ENCODE assay signal across 16 cellular contexts in the genomic region with DNA sequence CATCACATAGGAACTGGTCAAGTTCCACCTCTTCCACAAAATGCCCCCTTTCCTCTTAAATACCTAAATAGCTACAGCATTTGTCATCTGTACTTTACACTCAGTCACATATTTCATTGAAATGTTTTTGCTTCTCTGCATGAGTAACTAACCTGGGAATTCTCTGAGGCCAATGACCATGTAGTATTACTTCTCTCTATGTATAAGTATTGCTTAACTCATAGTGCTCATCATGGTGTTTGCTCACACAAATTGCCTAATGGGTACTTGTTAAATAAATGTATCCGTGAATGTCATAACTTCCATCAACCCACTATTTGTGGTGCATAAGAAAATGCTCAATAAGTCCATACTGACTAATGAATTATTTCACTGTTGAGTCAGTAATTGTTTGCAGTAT.
DNase-seq lines count a peak whose midpoint lies in the region; ATAC-seq and TF ChIP-seq lines count a peak whose summit lies in the region.
"Had no signal": no experiment of that assay in that cellular context is flagged by ENCODE, and none has a peak within 500 bp of the region (broad histone marks: within the 10 kb centered on the region; RNA-seq: fewer than 3 reads in every experiment).

No MANE protein-coding gene starts in this region.

- H3K27me3 ChIP-seq in lung (ENCODE audit: control insufficient read depth, insufficient read depth) = no peaks in the 10 kb centered on the region
- H3K27me3 ChIP-seq: stomach had no signal

- H3K36me3 ChIP-seq in lung (ENCODE audit: control insufficient read depth in 2 of 2, insufficient read depth in 2 of 2, low read length in 2 of 2) = no peaks in the 10 kb centered on the region
- H3K36me3 ChIP-seq: stomach had no signal

- no peak overlapping the region for H3K27ac Mint-ChIP-seq in activated T-helper 2 cell treated with anti-CD3 and anti-CD28 coated beads, Interferon-gamma antibody, Interleukin-2, Interleukin-4, amounts not matched to agents 10 μg/mL and 5 μg/mL and 100 μg/mL, durations not matched to agents 14 hours and 24 hours and 36 hours
- no peak overlapping the region for H3K27ac Mint-ChIP-seq in HFFc6
- H3K27ac Mint-ChIP-seq: activated CD4-positive, alpha-beta T cell treated with anti-CD3 and anti-CD28 coated beads for 36 hours; activated T-cell treated with anti-CD3 and anti-CD28 coated beads, Interleukin-2, amount 50 U/mL, for 24 hours; CD4-positive, alpha-beta memory T cell had no signal

- H3K4me1 Mint-ChIP-seq in activated T-helper 2 cell treated with anti-CD3 and anti-CD28 coated beads, Interferon-gamma antibody, Interleukin-2, Interleukin-4, amounts not matched to agents 10 μg/mL and 5 μg/mL and 100 μg/mL, durations not matched to agents 14 hours and 24 hours and 36 hours (ENCODE audit: low read depth) = no peaks in the 10 kb centered on the region
- H3K4me1 Mint-ChIP-seq in HFFc6 (ENCODE audit: low read depth) = no peaks in the 10 kb centered on the region
- H3K4me1 Mint-ChIP-seq: activated CD4-positive, alpha-beta T cell treated with anti-CD3 and anti-CD28 coated beads for 36 hours; CD4-positive, alpha-beta memory T cell had no signal

- TF ChIP-seq CTCF in lung (IDR thresholded peaks at IDR 0.05; ENCODE audit: control extremely low read depth, extremely low read depth) (no peak), HFFc6 (IDR thresholded peaks at IDR 0.05) (no peak)

- intact Hi-C loops in activated T-helper 2 cell treated with anti-CD3 and anti-CD28 coated beads, Interferon-gamma antibody, Interleukin-2, Interleukin-4, amounts not matched to agents 10 μg/mL and 5 μg/mL and 100 μg/mL, durations not matched to agents 14 hours and 24 hours and 36 hours (cut with micrococcal nuclease) = no loop called here

- H3K36me3 Mint-ChIP-seq in activated T-helper 2 cell treated with anti-CD3 and anti-CD28 coated beads, Interferon-gamma antibody, Interleukin-2, Interleukin-4, amounts not matched to agents 10 μg/mL and 5 μg/mL and 100 μg/mL, durations not matched to agents 14 hours and 24 hours and 36 hours (ENCODE audit: low read depth) = no peaks in the 10 kb centered on the region
- H3K36me3 Mint-ChIP-seq in HFFc6 (ENCODE audit: low read depth) = no peaks in the 10 kb centered on the region
- H3K36me3 Mint-ChIP-seq: CD4-positive, alpha-beta memory T cell had no signal

- no peak overlapping the region for H3K4me3 Mint-ChIP-seq in activated T-helper 2 cell treated with anti-CD3 and anti-CD28 coated beads, Interferon-gamma antibody, Interleukin-2, Interleukin-4, amounts not matched to agents 10 μg/mL and 5 μg/mL and 100 μg/mL, durations not matched to agents 14 hours and 24 hours and 36 hours (ENCODE audit: low read depth)
- no peak overlapping the region for H3K4me3 Mint-ChIP-seq in HFFc6
- H3K4me3 Mint-ChIP-seq: activated CD4-positive, alpha-beta T cell treated with anti-CD3 and anti-CD28 coated beads for 36 hours; activated T-cell treated with anti-CD3 and anti-CD28 coated beads, Interleukin-2, amount 50 U/mL, for 24 hours; CD4-positive, alpha-beta memory T cell had no signal

- WGBS in lung, 2 donors = 59 to 92% methylated on average over 1 of the region's 1 CpG

- H3K27me3 Mint-ChIP-seq in activated T-helper 2 cell treated with anti-CD3 and anti-CD28 coated beads, Interferon-gamma antibody, Interleukin-2, Interleukin-4, amounts not matched to agents 10 μg/mL and 5 μg/mL and 100 μg/mL, durations not matched to agents 14 hours and 24 hours and 36 hours (ENCODE audit: low read depth) = no peaks in the 10 kb centered on the region
- H3K27me3 Mint-ChIP-seq in HFFc6 (ENCODE audit: insufficient read depth) = no peaks in the 10 kb centered on the region; the same call in 1 of the 2 replicates

- peak; percentile 33 for DNase-seq in AG20443 (ENCODE audit: low spot score)
- DNase-seq in NCI-H460 (ENCODE audit: extremely low read depth, low read depth) = peak; percentile 13
- peak; percentile 95 for DNase-seq in epithelial cell of prostate (ENCODE audit: low read depth, low spot score)
- DNase-seq in lung (ENCODE audit: low spot score) = no peak
- no peak for DNase-seq in activated T-helper 2 cell treated with anti-CD3 and anti-CD28 coated beads, Interferon-gamma antibody, Interleukin-2, Interleukin-4, amounts not matched to agents 10 μg/mL and 5 μg/mL and 100 μg/mL, durations not matched to agents 14 hours and 24 hours and 36 hours (ENCODE audit: low spot score)
- no peak for DNase-seq in HFFc6
- DNase-seq: activated CD4-positive, alpha-beta T cell treated with anti-CD3 and anti-CD28 coated beads for 36 hours; activated T-cell treated with anti-CD3 and anti-CD28 coated beads, Interleukin-2, amount 50 U/mL, for 24 hours; CD4-positive, alpha-beta memory T cell; mucosa of descending colon; NCI-H2029; psoas muscle; stomach had no signal

- H3K4me1 ChIP-seq in lung (ENCODE audit: control insufficient read depth in 2 of 2, insufficient read depth in 2 of 2, low read length in 2 of 2) = no peaks in the 10 kb centered on the region
- H3K4me1 ChIP-seq: psoas muscle, stomach had no signal

- no peaks in the 10 kb centered on the region for H3K9me3 ChIP-seq in lung (ENCODE audit: control insufficient read depth in 2 of 2, insufficient read depth in 1 of 2, low read length in 1 of 2)
- H3K9me3 ChIP-seq: mucosa of descending colon, psoas muscle, stomach had no signal

- H3K9me3 Mint-ChIP-seq in activated T-helper 2 cell treated with anti-CD3 and anti-CD28 coated beads, Interferon-gamma antibody, Interleukin-2, Interleukin-4, amounts not matched to agents 10 μg/mL and 5 μg/mL and 100 μg/mL, durations not matched to agents 14 hours and 24 hours and 36 hours = no peaks in the 10 kb centered on the region
- H3K9me3 Mint-ChIP-seq in HFFc6 = peaks cover 25% of the 10 kb centered on the region
- H3K9me3 Mint-ChIP-seq: activated T-cell treated with anti-CD3 and anti-CD28 coated beads, Interleukin-2, amount 50 U/mL, for 24 hours; CD4-positive, alpha-beta memory T cell had no signal

- no peak overlapping the region for H3K4me3 ChIP-seq in lung
- H3K4me3 ChIP-seq: mucosa of descending colon, psoas muscle, stomach had no signal

- ATAC-seq in lung (ENCODE audit: insufficient read depth, low FRiP score) = peak; percentile 46
- no peak for ATAC-seq in HG02973 (IDR thresholded peaks at IDR 0.05; ENCODE audit: unreplicated experiment)
- no peak for ATAC-seq in activated CD4-positive, CD25-positive, alpha-beta regulatory T cell treated with anti-CD3 and anti-CD28 coated beads, Interleukin-2, amount 50 U/mL, for 24 hours
- ATAC-seq: activated CD4-positive, alpha-beta T cell treated with anti-CD3 and anti-CD28 coated beads for 36 hours; mucosa of descending colon; psoas muscle had no signal

- peak overlapping the region; percentile 55 for H3K27ac ChIP-seq in epithelial cell of prostate
- no peak overlapping the region for H3K27ac ChIP-seq in lung (ENCODE audit: low read depth in 1 of 2, low read length in 1 of 2)
- H3K27ac ChIP-seq: KMS-11, psoas muscle, stomach had no signal

Comparison
In these comparisons a context has a peak if more than half of its experiments do, and no peak if none do; other contexts are left out.
1. DNase-seq: peak in AG20443 (single experiment), NCI-H460 (single experiment) and epithelial cell of prostate (single experiment); none in lung (single experiment), activated T-helper 2 cell treated with anti-CD3 and anti-CD28 coated beads, Interferon-gamma antibody, Interleukin-2, Interleukin-4, amounts not matched to agents 10 μg/mL and 5 μg/mL and 100 μg/mL, durations not matched to agents 14 hours and 24 hours and 36 hours (single experiment) and HFFc6 (single experiment).